In genomic region chr17:60253048-60253447, GRCh38 we compare ENCODE assay signal across 22 cellular contexts.
"Had no signal": no experiment of that assay in that cellular context is flagged by ENCODE, and none has a peak within 500 bp of the region (broad histone marks: within the 10 kb centered on the region; RNA-seq: fewer than 3 reads in every experiment).

No MANE protein-coding gene starts in this region.

- H3K27ac ChIP-seq: esophagus squamous epithelium, gastroesophageal sphincter, neutrophil, psoas muscle, spleen, testis, tibial nerve had no signal

- H3K27me3 ChIP-seq: esophagus squamous epithelium, gastroesophageal sphincter, neutrophil, spleen, testis, tibial nerve had no signal

- H3K27me3 Mint-ChIP-seq: effector memory CD8-positive, alpha-beta T cell; naive thymus-derived CD8-positive, alpha-beta T cell; stimulated activated memory B cell treated with anti-CD40 and anti-IgM and Interleukin-4, amounts not matched to agents 10 μg/mL and 1 μg/mL and 100 μg/mL, for 72 hours; stimulated activated naive CD8-positive, alpha-beta T cell treated with anti-CD3 and anti-CD28 coated beads, Interleukin-15, Interleukin-2, amounts not matched to agents 100 ng/mL and 50 ng/mL, for 24 hours had no signal

- H3K4me3 ChIP-seq: esophagus squamous epithelium, gastroesophageal sphincter, mucosa of descending colon, psoas muscle, spleen, testis, tibial nerve had no signal

- H3K4me1 ChIP-seq: esophagus squamous epithelium, gastroesophageal sphincter, psoas muscle, spleen, testis had no signal

- H3K9me3 Mint-ChIP-seq: effector memory CD8-positive, alpha-beta T cell; stimulated activated memory B cell treated with anti-CD40 and anti-IgM and Interleukin-4, amounts not matched to agents 10 μg/mL and 1 μg/mL and 100 μg/mL, for 72 hours; stimulated activated naive CD8-positive, alpha-beta T cell treated with anti-CD3 and anti-CD28 coated beads, Interleukin-15, Interleukin-2, amounts not matched to agents 100 ng/mL and 50 ng/mL, for 24 hours had no signal

- H3K9me3 ChIP-seq: esophagus squamous epithelium, gastroesophageal sphincter, mucosa of descending colon, neutrophil, psoas muscle, spleen, testis, tibial nerve had no signal

- H3K4me3 Mint-ChIP-seq: effector memory CD8-positive, alpha-beta T cell; naive thymus-derived CD8-positive, alpha-beta T cell; stimulated activated memory B cell treated with anti-CD40 and anti-IgM and Interleukin-4, amounts not matched to agents 10 μg/mL and 1 μg/mL and 100 μg/mL, for 72 hours; stimulated activated naive CD8-positive, alpha-beta T cell treated with anti-CD3 and anti-CD28 coated beads, Interleukin-15, Interleukin-2, amounts not matched to agents 100 ng/mL and 50 ng/mL, for 24 hours had no signal

- ATAC-seq: effector memory CD8-positive, alpha-beta T cell; gastroesophageal sphincter; left lobe of liver; mucosa of descending colon; naive thymus-derived CD8-positive, alpha-beta T cell; psoas muscle; sciatic nerve; stimulated activated memory B cell treated with anti-CD40 and anti-IgM and Interleukin-4, amounts not matched to agents 10 μg/mL and 1 μg/mL and 100 μg/mL, for 72 hours had no signal

- DNase-seq: effector memory CD8-positive, alpha-beta T cell; esophagus squamous epithelium; foreskin fibroblast; glutamatergic neuron; islet precursor cell; mammary epithelial cell; mucosa of descending colon; naive thymus-derived CD8-positive, alpha-beta T cell; psoas muscle; retina; spleen; stimulated activated CD4-positive, alpha-beta T cell treated with anti-CD3 and anti-CD28 coated beads, Interleukin-15, amount 100 ng/mL, for 24 hours; stimulated activated CD4-positive, alpha-beta T cell treated with anti-CD3 and anti-CD28 coated beads, Interleukin-1b, Interleukin-23, amount 100 ng/mL, for 48 hours; stimulated activated CD4-positive, alpha-beta T cell treated with anti-CD3 and anti-CD28 coated beads, Interleukin-4, amount 100 ng/mL, for 24 hours; testis had no signal

- H3K27ac Mint-ChIP-seq: effector memory CD8-positive, alpha-beta T cell; naive thymus-derived CD8-positive, alpha-beta T cell; stimulated activated memory B cell treated with anti-CD40 and anti-IgM and Interleukin-4, amounts not matched to agents 10 μg/mL and 1 μg/mL and 100 μg/mL, for 72 hours; stimulated activated naive CD8-positive, alpha-beta T cell treated with anti-CD3 and anti-CD28 coated beads, Interleukin-15, Interleukin-2, amounts not matched to agents 100 ng/mL and 50 ng/mL, for 24 hours had no signal

- H3K4me1 Mint-ChIP-seq: stimulated activated memory B cell treated with anti-CD40 and anti-IgM and Interleukin-4, amounts not matched to agents 10 μg/mL and 1 μg/mL and 100 μg/mL, for 72 hours had no signal
